ENCODE assay signal across 20 cellular contexts in genomic region chr3:141235661-141236171, GRCh38. TPM values are rescaled to one million over a fixed set of nuclear protein-coding genes. Genes with fewer than 3 reads are reported as not detected.
DNase-seq lines count a peak whose midpoint lies in the region; ATAC-seq and TF ChIP-seq lines count a peak whose summit lies in the region.
"Had no signal": no experiment of that assay in that cellular context is flagged by ENCODE, and none has a peak within 500 bp of the region (broad histone marks: within the 10 kb centered on the region; RNA-seq: fewer than 3 reads in every experiment).

No MANE protein-coding gene starts in this region.

- H3K36me3 Mint-ChIP-seq in progenitor cell of endocrine pancreas (ENCODE audit: insufficient read depth): no peaks in the 10 kb centered on the region
- H3K36me3 Mint-ChIP-seq: memory B cell had no signal

- DNase-seq in DMS53 (lab: John Stamatoyannopoulos, UW) (peak; percentile 11), DMS53 treated with DMSO at 0.1 percent for 48 hours (lab: John Stamatoyannopoulos, UW; ENCODE audit: unreplicated experiment) (no peak), LoVo (ENCODE audit: low spot score) (peak; percentile 16), epithelial cell of proximal tubule (ENCODE audit: low read depth) (no peak), progenitor cell of endocrine pancreas (ENCODE audit: low spot score, unreplicated experiment) (no peak), foreskin melanocyte (no peak), SKM-1 (lab: John Stamatoyannopoulos, UW; ENCODE audit: unreplicated experiment) (no peak)
- DNase-seq: activated CD4-positive, alpha-beta T cell treated with anti-CD3 and anti-CD28 coated beads for 4 hours; activated T-cell treated with anti-CD3 and anti-CD28 coated beads, Interleukin-2, amount 50 U/mL, for 24 hours; anterior cingulate cortex; C1 segment of cervical spinal cord; NCI-H226; NK-92 treated with Interleukin-12 subunit alpha and Interleukin-12 subunit beta, amount 100 ng/mL, for 24 hours; Right ventricle myocardium superior; stimulated activated CD4-positive, alpha-beta T cell treated with anti-CD3 and anti-CD28 coated beads, Interleukin-2, amount 100 ng/mL, for 48 hours; stimulated activated CD8-positive, alpha-beta memory T cell treated with anti-CD3 and anti-CD28 coated beads, Interleukin-4, amount 100 ng/mL, for 48 hours; T-helper 17 cell; testis had no signal

- no peak overlapping the region for H3K27ac Mint-ChIP-seq in progenitor cell of endocrine pancreas
- H3K27ac Mint-ChIP-seq: activated T-cell treated with anti-CD3 and anti-CD28 coated beads, Interleukin-2, amount 50 U/mL, for 24 hours; memory B cell had no signal

- no peak overlapping the region for H3K4me3 Mint-ChIP-seq in progenitor cell of endocrine pancreas (ENCODE audit: low read depth)
- H3K4me3 Mint-ChIP-seq: activated T-cell treated with anti-CD3 and anti-CD28 coated beads, Interleukin-2, amount 50 U/mL, for 24 hours; memory B cell; T-helper 17 cell had no signal

- H3K27me3 Mint-ChIP-seq in progenitor cell of endocrine pancreas: no peaks in the 10 kb centered on the region
- H3K27me3 Mint-ChIP-seq: activated T-cell treated with anti-CD3 and anti-CD28 coated beads, Interleukin-2, amount 50 U/mL, for 24 hours; memory B cell; T-helper 17 cell had no signal

- ATAC-seq in GM19397 (IDR thresholded peaks at IDR 0.05; ENCODE audit: unreplicated experiment): no peak
- ATAC-seq: T-helper 17 cell had no signal

- TF ChIP-seq CTCF in epithelial cell of proximal tubule (conservative IDR thresholded peaks at IDR 0.05; ENCODE audit: low read depth, low read length) (peak; percentile 75), progenitor cell of endocrine pancreas (IDR thresholded peaks at IDR 0.05; ENCODE audit: unreplicated experiment) (peak; percentile 28)

- no peak overlapping the region for H3K4me3 ChIP-seq in epithelial cell of proximal tubule (ENCODE audit: low read depth, low read length)
- H3K4me3 ChIP-seq: testis had no signal

- peaks cover 22% of the 10 kb centered on the region for H3K4me1 Mint-ChIP-seq in progenitor cell of endocrine pancreas (ENCODE audit: low read depth)

- no peaks in the 10 kb centered on the region for H3K9me3 Mint-ChIP-seq in progenitor cell of endocrine pancreas (ENCODE audit: low read depth)
- H3K9me3 Mint-ChIP-seq: activated T-cell treated with anti-CD3 and anti-CD28 coated beads, Interleukin-2, amount 50 U/mL, for 24 hours; memory B cell had no signal

RNA-seq across cellular contexts. Expression of gene PXYLP1, which starts 4.1 kb away (rescaled TPM):
- total RNA-seq in epithelial cell of proximal tubule (11.4 and 12.4 TPM in 2 replicates), progenitor cell of endocrine pancreas (36.3 and 37.6 TPM in 2 replicates)

Comparison
In these comparisons a context has a peak if more than half of its experiments do, and no peak if none do; other contexts are left out.
1. DNase-seq: peak in DMS53 (single experiment) and LoVo (single experiment); none in DMS53 treated with DMSO at 0.1 percent for 48 hours (single experiment), epithelial cell of proximal tubule (single experiment), progenitor cell of endocrine pancreas (single experiment), foreskin melanocyte (single experiment) and SKM-1 (single experiment).